1 cellular context compared by ENCODE assay signal in genomic region chr2:65056215-65056989, GRCh38.
TF ChIP-seq lines count a peak whose summit lies in the region.

CEP68 (plus strand) TSS chr2:65056416; CDS start chr2:65069445, 13,029 bp downstream.

TF ChIP-seq in HepG2, 621 proteins besides CTCF, POLR2A, EP300 and RAD21 (continued from another document and continues in another):
- TF ChIP-seq ZHX1 (CRISPR knock-in tag; IDR thresholded peaks at IDR 0.05; ENCODE audit: low read depth): peak; percentile 66; the same call in 1 of the 2 replicates
- TF ChIP-seq ZSCAN30 (CRISPR knock-in tag; IDR thresholded peaks at IDR 0.05): no peak
- peak; percentile 64; the same call in 1 of the 2 replicates for TF ChIP-seq TMF1 (CRISPR knock-in tag; IDR thresholded peaks at IDR 0.05; ENCODE audit: low read depth)
- no peak for TF ChIP-seq SSRP1 (CRISPR knock-in tag; IDR thresholded peaks at IDR 0.05)
- peak; percentile 94 for TF ChIP-seq KLF6 (CRISPR knock-in tag; IDR thresholded peaks at IDR 0.05)
- no peak for TF ChIP-seq PBX3 (CRISPR knock-in tag; IDR thresholded peaks at IDR 0.05; ENCODE audit: borderline replicate concordance)
- peak; percentile 94 for TF ChIP-seq POLR2AphosphoS5 (IDR thresholded peaks at IDR 0.05; ENCODE audit: low read depth, low read length)
- peak; percentile 91 for TF ChIP-seq HOXA3 (CRISPR knock-in tag; IDR thresholded peaks at IDR 0.05)
- TF ChIP-seq HDAC6 (IDR thresholded peaks at IDR 0.05; ENCODE audit: low read depth, low read length): no peak
- peak; percentile 30 for TF ChIP-seq STAT6 (CRISPR knock-in tag; IDR thresholded peaks at IDR 0.05; ENCODE audit: borderline replicate concordance)
- peak; percentile 81 for TF ChIP-seq ZC3H13 (CRISPR knock-in tag; IDR thresholded peaks at IDR 0.05)
- no peak for TF ChIP-seq FOXO4 (CRISPR knock-in tag; conservative IDR thresholded peaks at IDR 0.05)
- peak; percentile 69; the same call in 1 of the 2 replicates for TF ChIP-seq NFE2L1 (CRISPR knock-in tag; IDR thresholded peaks at IDR 0.05; ENCODE audit: borderline replicate concordance)
- no peak for TF ChIP-seq PRPF4 (IDR thresholded peaks at IDR 0.05; ENCODE audit: low read depth, low read length, poor library complexity, severe bottlenecking)
- no peak; the same call in none of the 2 replicates for TF ChIP-seq ZSCAN12 (CRISPR knock-in tag; IDR thresholded peaks at IDR 0.05)
- peak; percentile 96; the same call in 1 of the 2 replicates for TF ChIP-seq ZNF761 (CRISPR knock-in tag; conservative IDR thresholded peaks at IDR 0.05)
- peak; percentile 78 for TF ChIP-seq ZZZ3 (CRISPR knock-in tag; IDR thresholded peaks at IDR 0.05; ENCODE audit: borderline replicate concordance)
- TF ChIP-seq GPN1 (CRISPR knock-in tag; IDR thresholded peaks at IDR 0.05; ENCODE audit: borderline replicate concordance): 0 out of 2 replicates have a peak, but pooled peaks have one; percentile 15
- no peak for TF ChIP-seq MTA3 (CRISPR knock-in tag; IDR thresholded peaks at IDR 0.05)
- no peak for TF ChIP-seq TBL1XR1 (IDR thresholded peaks at IDR 0.05; ENCODE audit: borderline replicate concordance, low read length, partially characterized antibody)
- TF ChIP-seq ZXDC (CRISPR knock-in tag; IDR thresholded peaks at IDR 0.05): peak; percentile 95
- TF ChIP-seq RBAK (CRISPR knock-in tag; IDR thresholded peaks at IDR 0.05): no peak
- TF ChIP-seq ZNF7 (CRISPR knock-in tag; IDR thresholded peaks at IDR 0.05): no peak
- peak; percentile 93 for TF ChIP-seq ATF7-NPFF (CRISPR knock-in tag; IDR thresholded peaks at IDR 0.05; ENCODE audit: low read depth)
- TF ChIP-seq ZNF225 (CRISPR knock-in tag; IDR thresholded peaks at IDR 0.05): 0 out of 2 replicates have a peak, but pooled peaks have one; percentile 68
- TF ChIP-seq ELF4 (CRISPR knock-in tag; IDR thresholded peaks at IDR 0.05; ENCODE audit: borderline replicate concordance): no peak
- TF ChIP-seq NR2F1 (CRISPR knock-in tag; IDR thresholded peaks at IDR 0.05): no peak
- TF ChIP-seq ZBTB46 (CRISPR knock-in tag; IDR thresholded peaks at IDR 0.05; ENCODE audit: borderline replicate concordance): 0 out of 2 replicates have a peak, but pooled peaks have one; percentile 42
- peak; percentile 90 for TF ChIP-seq RNF2 (conservative IDR thresholded peaks at IDR 0.05; ENCODE audit: low read depth)
- no peak for TF ChIP-seq PREB (CRISPR knock-in tag; IDR thresholded peaks at IDR 0.05)
- TF ChIP-seq GATAD1 (CRISPR knock-in tag; IDR thresholded peaks at IDR 0.05): peak; percentile 48; the same call in 1 of the 2 replicates
- TF ChIP-seq ZNF503 (CRISPR knock-in tag; IDR thresholded peaks at IDR 0.05): peak; percentile 75; the same call in 1 of the 2 replicates
- TF ChIP-seq ZNF629 (CRISPR knock-in tag; conservative IDR thresholded peaks at IDR 0.05): peak; percentile 5; the same call in 1 of the 2 replicates
- peak; percentile 96 for TF ChIP-seq ZNF749 (CRISPR knock-in tag; IDR thresholded peaks at IDR 0.05; ENCODE audit: borderline replicate concordance)
- no peak for TF ChIP-seq GLMP (CRISPR knock-in tag; IDR thresholded peaks at IDR 0.05; ENCODE audit: borderline replicate concordance)
- TF ChIP-seq SRF (IDR thresholded peaks at IDR 0.05; ENCODE audit: low read depth, low read length): no peak
- no peak for TF ChIP-seq RFX3 (CRISPR knock-in tag; IDR thresholded peaks at IDR 0.05)
- TF ChIP-seq PITX1 (CRISPR knock-in tag; IDR thresholded peaks at IDR 0.05): 0 out of 2 replicates have a peak, but pooled peaks have one; percentile 61
- no peak; the same call in 1 of the 2 replicates for TF ChIP-seq ZNF205 (CRISPR knock-in tag; IDR thresholded peaks at IDR 0.05)
- peak; percentile 86; the same call in 1 of the 2 replicates for TF ChIP-seq KLF11 (CRISPR knock-in tag; IDR thresholded peaks at IDR 0.05)
- TF ChIP-seq NCOA2 (CRISPR knock-in tag; IDR thresholded peaks at IDR 0.05): peak; percentile 50
- no peak for TF ChIP-seq KLF9 (CRISPR knock-in tag; IDR thresholded peaks at IDR 0.05; ENCODE audit: low read depth)
- no peak for TF ChIP-seq ZNF83 (CRISPR knock-in tag; IDR thresholded peaks at IDR 0.05; ENCODE audit: borderline replicate concordance)
- TF ChIP-seq THRA (CRISPR knock-in tag; IDR thresholded peaks at IDR 0.05; ENCODE audit: borderline replicate concordance): peak; percentile 56; the same call in 1 of the 2 replicates
- TF ChIP-seq ZNF263 (CRISPR knock-in tag; IDR thresholded peaks at IDR 0.05): 0 out of 2 replicates have a peak, but pooled peaks have one; percentile 50
